8 cellular contexts compared by ENCODE assay signal in genomic region chr18:79680100-79680879, GRCh38. TPM values are rescaled to one million over a fixed set of nuclear protein-coding genes. Genes with fewer than 3 reads are reported as not detected.
DNase-seq lines count a peak whose midpoint lies in the region; ATAC-seq and TF ChIP-seq lines count a peak whose summit lies in the region.

No MANE protein-coding gene starts in this region.

- H3K36me3 ChIP-seq in gastrocnemius medialis, result no peaks in the 10 kb centered on the region

- H3K9me3 ChIP-seq in right cardiac atrium (ENCODE audit: control insufficient read depth, low read length), result no peaks in the 10 kb centered on the region
- no peaks in the 10 kb centered on the region for H3K9me3 ChIP-seq in gastrocnemius medialis

- WGBS in right cardiac atrium, result 5% methylated on average over 54 of the region's 54 CpGs

- peaks cover 9% of the 10 kb centered on the region for H3K36me3 Mint-ChIP-seq in activated naive CD4-positive, alpha-beta T cell treated with anti-CD3 and anti-CD28 coated beads, Interleukin-2, amount 50 U/mL, for 24 hours

- peak overlapping the region; percentile 89 for H3K4me3 Mint-ChIP-seq in activated naive CD4-positive, alpha-beta T cell treated with anti-CD3 and anti-CD28 coated beads, Interleukin-2, amount 50 U/mL, for 24 hours

- no peaks in the 10 kb centered on the region for H3K9me3 Mint-ChIP-seq in activated naive CD4-positive, alpha-beta T cell treated with anti-CD3 and anti-CD28 coated beads, Interleukin-2, amount 50 U/mL, for 24 hours

- H3K4me3 ChIP-seq in right cardiac atrium (ENCODE audit: low read length), result peak overlapping the region; percentile 40
- peak overlapping the region; percentile 64 to 90 (median 80) for H3K4me3 ChIP-seq in gastrocnemius medialis

- DNase-seq in NCI-H2107 treated with DMSO at 0.1 percent for 48 hours (lab: John Stamatoyannopoulos, UW; ENCODE audit: unreplicated experiment) (peak; percentile 12), NCI-H2107 (lab: John Stamatoyannopoulos, UW) (no peak), NOMO-1 treated with DMSO at 0.1 percent for 48 hours (lab: John Stamatoyannopoulos, UW; ENCODE audit: unreplicated experiment) (peak; percentile 61), right cardiac atrium (peak in 2 of 3 donors; percentile 45 to 76), gastrocnemius medialis (no peak), NCI-H1436 treated with DMSO at 0.1 percent for 48 hours (lab: John Stamatoyannopoulos, UW) (no peak)

- in situ Hi-C loops in gastrocnemius medialis (cut with MboI; ENCODE audit: low sequenced_read_pairs in 4 of 4), result no loop called here

- intact Hi-C loops in right cardiac atrium (cut with DNase I), result no loop called here
- intact Hi-C loops in gastrocnemius medialis (cut with DNase I; ENCODE audit: low total_unique reads), result no loop called here

- H3K4me1 ChIP-seq in right cardiac atrium (ENCODE audit: control insufficient read depth, insufficient read depth, low read length) (no peaks in the 10 kb centered on the region), gastrocnemius medialis (peaks cover 29 to 30% of the 10 kb centered on the region in 2 donors)

- no peaks in the 10 kb centered on the region for H3K27me3 Mint-ChIP-seq in activated naive CD4-positive, alpha-beta T cell treated with anti-CD3 and anti-CD28 coated beads, Interleukin-2, amount 50 U/mL, for 24 hours

- H3K27ac ChIP-seq in right cardiac atrium (ENCODE audit: low read length) (no peak overlapping the region), gastrocnemius medialis (peak overlapping the region; percentile 94 to 99 (median 96))

- ATAC-seq in HG02973 (IDR thresholded peaks at IDR 0.05; ENCODE audit: unreplicated experiment), result peak; percentile 3
- no peak for ATAC-seq in right cardiac atrium
- ATAC-seq in gastrocnemius medialis, result peak in 1 of 2 donors; percentile 12

- H3K27me3 ChIP-seq in right cardiac atrium (ENCODE audit: control insufficient read depth, insufficient read depth) (no peaks in the 10 kb centered on the region), gastrocnemius medialis (no peaks in the 10 kb centered on the region)

- H3K27ac Mint-ChIP-seq in activated naive CD4-positive, alpha-beta T cell treated with anti-CD3 and anti-CD28 coated beads, Interleukin-2, amount 50 U/mL, for 24 hours, result peak overlapping the region; percentile 75

- no peak for TF ChIP-seq POLR2A in gastrocnemius medialis (IDR thresholded peaks at IDR 0.05)

- peaks cover 55% of the 10 kb centered on the region for H3K4me1 Mint-ChIP-seq in activated naive CD4-positive, alpha-beta T cell treated with anti-CD3 and anti-CD28 coated beads, Interleukin-2, amount 50 U/mL, for 24 hours

- no peak for TF ChIP-seq CTCF in gastrocnemius medialis (IDR thresholded peaks at IDR 0.05 in 4 of 5, conservative IDR thresholded peaks at IDR 0.05 in 1 of 5)

RNA-seq across cellular contexts. Expression of gene CTDP1, which starts 0.7 kb away (rescaled TPM):
- total RNA-seq in right cardiac atrium, result 10 to 100 TPM in 2 of 4 donors, 1 to 10 TPM in 2; 9.6 to 11.5 (median 10.1) TPM
- polyA plus RNA-seq in right cardiac atrium, result 7.1 TPM
- total RNA-seq in gastrocnemius medialis, result 10 to 100 TPM; 12.3 to 21.8 (median 16.5) TPM

Comparison
In these comparisons a context has a peak if more than half of its experiments do, and no peak if none do; other contexts are left out.
1. DNase-seq: peak in NCI-H2107 treated with DMSO at 0.1 percent for 48 hours (single experiment), NOMO-1 treated with DMSO at 0.1 percent for 48 hours (single experiment) and right cardiac atrium (2 of 3); none in NCI-H2107 (single experiment), gastrocnemius medialis (0 of 2) and NCI-H1436 treated with DMSO at 0.1 percent for 48 hours (single experiment).